Comparison of ENCODE assay signal across 11 cellular contexts in the genomic region with DNA sequence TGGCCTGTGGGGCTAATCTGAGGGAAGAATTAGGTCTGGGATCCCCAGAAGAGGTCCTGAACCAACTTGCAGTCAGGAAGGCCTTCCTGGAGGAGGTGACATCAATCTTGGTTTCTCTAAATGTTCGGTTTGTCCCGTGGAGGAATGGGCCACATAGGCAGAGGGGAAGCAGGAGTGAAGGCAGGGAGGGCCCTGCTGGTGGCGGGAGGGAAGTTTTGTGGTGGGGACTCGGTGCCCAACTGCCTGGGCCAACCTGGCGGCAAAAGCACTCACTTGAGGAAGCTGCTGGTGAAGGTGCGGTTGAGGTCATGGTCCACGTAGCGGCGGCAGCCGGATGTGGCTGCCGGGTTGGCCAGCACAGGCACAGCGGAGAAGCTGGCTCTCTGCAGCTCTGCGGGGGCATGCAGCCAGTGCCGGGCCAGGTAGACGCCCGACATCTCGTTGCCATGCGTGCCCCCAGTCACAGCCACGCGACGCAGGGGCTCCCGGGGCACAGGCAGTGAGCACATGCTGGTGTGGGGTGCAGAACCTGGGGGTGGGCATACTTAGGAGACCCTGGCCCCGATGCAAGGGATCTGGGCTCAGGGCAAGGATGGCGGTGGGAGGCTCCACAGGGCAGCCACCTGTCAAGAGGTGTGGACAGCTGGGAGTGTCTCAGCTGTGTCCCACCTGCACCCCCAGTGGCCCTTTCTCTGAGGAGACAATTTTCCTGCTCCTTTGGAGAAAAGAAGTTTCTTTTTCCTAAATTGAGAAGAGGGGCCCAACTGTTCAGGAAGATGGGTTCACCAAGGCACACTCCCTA. TPM values are rescaled to one million over a fixed set of nuclear protein-coding genes. Genes with fewer than 3 reads are reported as not detected.
DNase-seq lines count a peak whose midpoint lies in the region; ATAC-seq and FAIRE-seq lines count a peak whose summit lies in the region.
"Had no signal": no experiment of that assay in that cellular context is flagged by ENCODE, and none has a peak within 500 bp of the region (broad histone marks: within the 10 kb centered on the region; RNA-seq: fewer than 3 reads in every experiment).

No MANE protein-coding gene starts in this region.

- 11 to 52% (median 13%) methylated on average over 24 of the region's 24 CpGs for WGBS in small intestine, 3 donors

- H3K9me3 ChIP-seq in small intestine (ENCODE audit: control insufficient read depth, low read depth) = no peaks in the 10 kb centered on the region
- H3K9me3 ChIP-seq: right atrium auricular region, thoracic aorta had no signal

- DNase-seq in NAMALWA (ENCODE audit: low spot score) (peak; percentile 80), activated gamma-delta T cell treated with Interleukin-2 at 50 U/mL for 16 hours (peak; percentile 41), small intestine (peak; percentile 88), NCI-H446 (lab: John Stamatoyannopoulos, UW) (no peak), left lobe of liver (ENCODE audit: low spot score) (no peak)
- DNase-seq: brain microvascular endothelial cell had no signal

- no peaks in the 10 kb centered on the region for H3K36me3 ChIP-seq in small intestine (ENCODE audit: control insufficient read depth in 2 of 2, insufficient read depth in 2 of 2, low read length in 2 of 2)
- H3K36me3 ChIP-seq: brain microvascular endothelial cell, right atrium auricular region, thoracic aorta had no signal

- peaks cover 0 to 1% of the 10 kb centered on the region in 2 donors for H3K27me3 ChIP-seq in small intestine (ENCODE audit: control insufficient read depth in 2 of 2, insufficient read depth in 2 of 2, low read length in 2 of 2)
- H3K27me3 ChIP-seq: brain microvascular endothelial cell, right atrium auricular region had no signal

- ATAC-seq in GM18909 (IDR thresholded peaks at IDR 0.05; ENCODE audit: poor library complexity, unreplicated experiment) (peak; percentile 38), left lobe of liver (no peak), GM18519 (IDR thresholded peaks at IDR 0.05; ENCODE audit: low FRiP score, unreplicated experiment) (no peak)

- H3K27ac ChIP-seq in small intestine (ENCODE audit: low read depth in 1 of 2, low read length in 1 of 2) = peak overlapping the region; percentile 34 to 82
- H3K27ac ChIP-seq: brain microvascular endothelial cell, right atrium auricular region, SK-N-MC, thoracic aorta had no signal

- no peak for FAIRE-seq in small intestine (lab: Jason Lieb, UNC)

- H3K4me1 ChIP-seq in small intestine (ENCODE audit: control insufficient read depth in 2 of 2, insufficient read depth in 1 of 2, low read depth in 1 of 2, low read length in 1 of 2) = peaks cover 2 to 6% of the 10 kb centered on the region in 2 donors
- H3K4me1 ChIP-seq: right atrium auricular region had no signal

- peak overlapping the region in 1 of 2 donors; percentile 46 for H3K4me3 ChIP-seq in small intestine (ENCODE audit: low read depth in 1 of 2, low read length in 2 of 2)
- H3K4me3 ChIP-seq: right atrium auricular region, SK-N-MC, thoracic aorta had no signal

RNA-seq across cellular contexts. Expression of a gene that starts 3.8 kb away (rescaled TPM):
- 100 to 1,000 TPM in 2 of 3 donors, 10 to 100 TPM in 1; 36.6 to 271 (median 161) TPM for polyA plus RNA-seq in small intestine
- total RNA-seq in left lobe of liver = 9.7 TPM
- total RNA-seq: right atrium auricular region, thoracic aorta had no signal

RNA-seq across cellular contexts. Expression of a gene that starts 7.2 kb away (rescaled TPM):
- polyA plus RNA-seq in small intestine = 10 to 100 TPM; 14.4 to 69.4 (median 41.4) TPM
- 0.15 TPM for total RNA-seq in left lobe of liver
- total RNA-seq: right atrium auricular region, thoracic aorta had no signal

RNA-seq across cellular contexts. Expression of a gene that starts 17.0 kb away (rescaled TPM):
- polyA plus RNA-seq in small intestine = 10 to 100 TPM; 38.9 to 67.1 (median 52.4) TPM
- total RNA-seq in left lobe of liver = 41.6 TPM

RNA-seq across cellular contexts. Expression of a gene that starts 27.7 kb away (rescaled TPM):
- under 1 TPM in 1 of 3 donors, not detected in 2; 0.12 TPM for polyA plus RNA-seq in small intestine
- total RNA-seq in left lobe of liver = not detected
- total RNA-seq: right atrium auricular region, thoracic aorta had no signal

RNA-seq across cellular contexts. Expression of a gene that starts 40.0 kb away (rescaled TPM):
- polyA plus RNA-seq in small intestine = 100 to 1,000 TPM; 234 to 361 (median 264) TPM
- total RNA-seq in left lobe of liver = 192 TPM

Comparison
In these comparisons a context has a peak if more than half of its experiments do, and no peak if none do; other contexts are left out.
1. DNase-seq: peak in NAMALWA (single experiment), activated gamma-delta T cell treated with Interleukin-2 at 50 U/mL for 16 hours (single experiment) and small intestine (single experiment); none in NCI-H446 (0 of 2) and left lobe of liver (single experiment).